In the genomic region with DNA sequence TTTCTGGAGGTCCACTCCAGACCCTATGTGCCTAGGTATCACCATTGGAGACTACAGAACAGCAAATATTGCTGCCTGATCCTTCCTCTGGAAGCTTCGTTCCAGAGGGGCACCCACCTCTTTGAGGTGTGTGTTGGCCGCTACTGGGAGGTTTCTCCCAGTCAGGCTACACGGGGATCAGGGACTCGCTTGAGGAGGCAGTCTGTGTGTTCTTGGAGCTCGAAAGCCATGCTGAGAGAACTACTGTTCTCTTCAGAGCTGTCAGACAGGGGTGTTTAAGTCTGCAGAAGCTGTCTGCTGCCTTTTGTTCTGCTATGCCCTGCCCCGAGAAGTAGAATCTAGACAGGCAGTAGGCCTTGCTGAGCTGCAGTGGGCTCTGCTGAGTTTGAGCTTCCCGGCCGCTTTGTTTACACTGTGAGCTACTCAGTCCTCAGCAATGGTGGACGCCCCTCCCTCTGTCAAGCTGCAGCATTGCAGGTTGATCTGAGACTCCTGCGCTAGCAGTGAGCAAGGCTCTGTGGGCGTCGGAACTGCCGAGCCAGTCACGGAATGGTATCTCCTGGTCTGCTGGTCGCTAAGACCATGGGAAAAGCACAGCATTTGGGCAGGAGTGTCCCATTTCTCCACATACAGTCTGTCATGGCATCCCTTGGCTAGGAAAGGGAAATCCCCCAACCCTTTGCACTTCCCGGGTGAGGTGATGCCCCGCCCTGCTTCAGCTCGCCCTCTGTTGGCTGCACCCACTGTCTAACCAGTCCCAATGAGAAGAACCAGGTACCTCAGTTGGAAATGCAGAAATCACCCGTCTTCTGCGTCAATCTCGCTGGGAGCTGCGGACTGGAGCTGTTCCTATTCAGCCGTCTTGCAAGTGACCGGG, we compare ENCODE assay signal across 16 cellular contexts. TPM values are rescaled to one million over a fixed set of nuclear protein-coding genes. Genes with fewer than 3 reads are reported as not detected.
A peak's percentile ranks its signal among the peaks of the same experiment; 100 is the strongest.
DNase-seq lines count a peak whose midpoint lies in the region; ATAC-seq and TF ChIP-seq lines count a peak whose summit lies in the region.
"Had no signal": no experiment of that assay in that cellular context is flagged by ENCODE, and none has a peak within 500 bp of the region (broad histone marks: within the 10 kb centered on the region; RNA-seq: fewer than 3 reads in every experiment).

No MANE protein-coding gene starts in this region.

- no peaks in the 10 kb centered on the region for H3K27me3 ChIP-seq in ascending aorta
- H3K27me3 ChIP-seq: colonic mucosa had no signal

- no peak overlapping the region for H3K27ac Mint-ChIP-seq in T-cell
- H3K27ac Mint-ChIP-seq: HFFc6; stimulated activated naive CD8-positive, alpha-beta T cell treated with anti-CD3 and anti-CD28 coated beads, Interleukin-15, Interleukin-2, amounts not matched to agents 100 ng/mL and 50 ng/mL, for 24 hours had no signal

- H3K27ac ChIP-seq in ascending aorta, result no peak overlapping the region
- H3K27ac ChIP-seq: colonic mucosa, epithelial cell of prostate, parathyroid adenoma, skin epidermis had no signal

- CTCF ChIA-PET in T-cell (lab: Charles Lee), result no interaction called here

- H3K4me3 ChIP-seq in ascending aorta, result no peak overlapping the region
- H3K4me3 ChIP-seq: colonic mucosa had no signal

- H3K27me3 Mint-ChIP-seq in T-cell, result peaks cover 16 to 25% of the 10 kb centered on the region in 2 donors

- intact Hi-C loops in ascending aorta (cut with DNase I), result no loop called here

- no peaks in the 10 kb centered on the region for H3K9me3 ChIP-seq in ascending aorta
- H3K9me3 ChIP-seq: colonic mucosa had no signal

- no peaks in the 10 kb centered on the region for H3K4me1 ChIP-seq in ascending aorta
- H3K4me1 ChIP-seq: colonic mucosa, parathyroid adenoma had no signal

- no peaks in the 10 kb centered on the region for H3K36me3 Mint-ChIP-seq in T-cell

- H3K9me3 Mint-ChIP-seq in T-cell, result no peaks in the 10 kb centered on the region
- H3K9me3 Mint-ChIP-seq: HFFc6; stimulated activated naive CD8-positive, alpha-beta T cell treated with anti-CD3 and anti-CD28 coated beads, Interleukin-15, Interleukin-2, amounts not matched to agents 100 ng/mL and 50 ng/mL, for 24 hours had no signal

- H3K4me3 Mint-ChIP-seq in T-cell, result no peak overlapping the region
- H3K4me3 Mint-ChIP-seq: HFFc6; stimulated activated naive CD8-positive, alpha-beta T cell treated with anti-CD3 and anti-CD28 coated beads, Interleukin-15, Interleukin-2, amounts not matched to agents 100 ng/mL and 50 ng/mL, for 24 hours had no signal

- no peaks in the 10 kb centered on the region for H3K36me3 ChIP-seq in ascending aorta
- H3K36me3 ChIP-seq: colonic mucosa had no signal

- no peak for TF ChIP-seq CTCF in ascending aorta (IDR thresholded peaks at IDR 0.05)

- DNase-seq in stimulated activated CD4-positive, alpha-beta T cell treated with anti-CD3 and anti-CD28 coated beads, Interleukin-15, amount 100 ng/mL, for 24 hours, result peak; percentile 12
- DNase-seq in stimulated activated CD4-positive, alpha-beta T cell treated with anti-CD3 and anti-CD28 coated beads, Interleukin-4, amount 100 ng/mL, for 4 hours, result no peak
- DNase-seq in T-cell (peak in 2 of 34 experiments; percentile 1 to 10), iPS-NIHi7 (ENCODE audit: extremely low spot score) (peak; percentile 38), ascending aorta (ENCODE audit: low spot score in 2 of 2) (no peak), H4 (ENCODE audit: low spot score) (no peak)
- DNase-seq: colonic mucosa, HFFc6, NCI-H2029 had no signal

- POLR2A ChIA-PET in T-cell (lab: Charles Lee), result no interaction called here

- ATAC-seq in T-cell (replicated peaks in 1 of 4) (peak in 3 of 4 experiments; percentile 47 to 61 (median 60)), HG02623 (IDR thresholded peaks at IDR 0.05; ENCODE audit: unreplicated experiment) (no peak)
- no peak for ATAC-seq in activated CD4-positive, CD25-positive, alpha-beta regulatory T cell treated with anti-CD3 and anti-CD28 coated beads, Interleukin-2, amount 50 U/mL, for 24 hours
- ATAC-seq: Panc1 had no signal

- no peaks in the 10 kb centered on the region for H3K4me1 Mint-ChIP-seq in T-cell

RNA-seq across cellular contexts. Expression of a gene that starts 32.5 kb away (rescaled TPM):
- total RNA-seq in T-cell (10 to 100 TPM; 39.2 to 49.6 (median 44.2) TPM), ascending aorta (12.7 TPM)
- total RNA-seq in H4 (2014; rRNA removed; shearing (Covaris generic)), result 19.1 and 22.5 TPM in 2 replicates

Comparison
In these comparisons a context has a peak if more than half of its experiments do, and no peak if none do; other contexts are left out.
1. DNase-seq: peak in stimulated activated CD4-positive, alpha-beta T cell treated with anti-CD3 and anti-CD28 coated beads, Interleukin-15, amount 100 ng/mL, for 24 hours (single experiment) and iPS-NIHi7 (single experiment); none in stimulated activated CD4-positive, alpha-beta T cell treated with anti-CD3 and anti-CD28 coated beads, Interleukin-4, amount 100 ng/mL, for 4 hours (0 of 2), ascending aorta (0 of 2) and H4 (single experiment).
2. ATAC-seq: peak in T-cell (3 of 4); none in HG02623 (single experiment) and activated CD4-positive, CD25-positive, alpha-beta regulatory T cell treated with anti-CD3 and anti-CD28 coated beads, Interleukin-2, amount 50 U/mL, for 24 hours (0 of 2).